16 cellular contexts compared by ENCODE assay signal in genomic region chr15:60774829-60775228, GRCh38.
A peak's percentile ranks its signal among the peaks of the same experiment; 100 is the strongest.
DNase-seq lines count a peak whose midpoint lies in the region; ATAC-seq lines count a peak whose summit lies in the region.
"Had no signal": no experiment of that assay in that cellular context is flagged by ENCODE, and none has a peak within 500 bp of the region (broad histone marks: within the 10 kb centered on the region; RNA-seq: fewer than 3 reads in every experiment).

No MANE protein-coding gene starts in this region.

- H3K4me3 Mint-ChIP-seq in activated CD4-positive, alpha-beta T cell treated with anti-CD3 and anti-CD28 coated beads for 36 hours, result no peak overlapping the region
- H3K4me3 Mint-ChIP-seq in activated CD4-positive, alpha-beta T cell treated with anti-CD3 and anti-CD28 coated beads, Interleukin-2, amount 10 ng/mL, durations not matched to agents 7 days and 5 days, result no peak overlapping the region
- H3K4me3 Mint-ChIP-seq in activated naive CD4-positive, alpha-beta T cell treated with anti-CD3 and anti-CD28 coated beads, Interleukin-2, amount 10 ng/mL, durations not matched to agents 7 days and 5 days, result no peak overlapping the region
- H3K4me3 Mint-ChIP-seq in T-cell, result no peak overlapping the region

- CTCF ChIA-PET in activated CD4-positive, alpha-beta T cell treated with anti-CD3 and anti-CD28 coated beads for 36 hours (lab: Charles Lee), result interaction anchor here (0.6 kb wide), 1 partner anchor 28 kb away, joined by 3 read pairs; no protein-coding TSS in a partner anchor
- CTCF ChIA-PET in activated CD4-positive, alpha-beta T cell treated with anti-CD3 and anti-CD28 coated beads, Interleukin-2, amount 10 ng/mL, durations not matched to agents 7 days and 5 days (lab: Charles Lee), result interaction anchor here (1.2 kb wide), 1 partner anchor 13 kb away, joined by 4 read pairs; no protein-coding TSS in a partner anchor
- CTCF ChIA-PET in activated naive CD4-positive, alpha-beta T cell treated with anti-CD3 and anti-CD28 coated beads, Interleukin-2, amount 10 ng/mL, durations not matched to agents 7 days and 5 days (lab: Charles Lee), result no interaction called here
- CTCF ChIA-PET in T-cell (lab: Charles Lee), result no interaction called here

- H3K9me3 Mint-ChIP-seq in activated CD4-positive, alpha-beta T cell treated with anti-CD3 and anti-CD28 coated beads for 36 hours (ENCODE audit: low read depth), result no peaks in the 10 kb centered on the region
- no peaks in the 10 kb centered on the region for H3K9me3 Mint-ChIP-seq in activated CD4-positive, alpha-beta T cell treated with anti-CD3 and anti-CD28 coated beads, Interleukin-2, amount 10 ng/mL, durations not matched to agents 7 days and 5 days
- H3K9me3 Mint-ChIP-seq in activated naive CD4-positive, alpha-beta T cell treated with anti-CD3 and anti-CD28 coated beads, Interleukin-2, amount 50 U/mL, for 72 hours, result peaks cover 0 to 7% of the 10 kb centered on the region in 2 donors
- H3K9me3 Mint-ChIP-seq in activated naive CD4-positive, alpha-beta T cell treated with anti-CD3 and anti-CD28 coated beads, Interleukin-2, amount 10 ng/mL, durations not matched to agents 7 days and 5 days, result no peaks in the 10 kb centered on the region
- H3K9me3 Mint-ChIP-seq in T-cell, result no peaks in the 10 kb centered on the region

- H3K4me1 Mint-ChIP-seq in activated CD4-positive, alpha-beta T cell treated with anti-CD3 and anti-CD28 coated beads for 36 hours, result peaks cover 68% of the 10 kb centered on the region
- H3K4me1 Mint-ChIP-seq in activated CD4-positive, alpha-beta T cell treated with anti-CD3 and anti-CD28 coated beads, Interleukin-2, amount 10 ng/mL, durations not matched to agents 7 days and 5 days, result peaks cover 4% of the 10 kb centered on the region
- peaks cover 19% of the 10 kb centered on the region for H3K4me1 Mint-ChIP-seq in activated naive CD4-positive, alpha-beta T cell treated with anti-CD3 and anti-CD28 coated beads, Interleukin-2, amount 10 ng/mL, durations not matched to agents 7 days and 5 days
- H3K4me1 Mint-ChIP-seq in T-cell, result peaks cover 13 to 45% (median 36%) of the 10 kb centered on the region in 3 donors

- ATAC-seq in activated CD4-positive, alpha-beta T cell treated with anti-CD3 and anti-CD28 coated beads for 36 hours, result peak; percentile 86
- ATAC-seq in activated naive CD4-positive, alpha-beta T cell treated with anti-CD3 and anti-CD28 coated beads, Interleukin-2, amount 50 U/mL, for 72 hours, result peak; percentile 88 to 94
- no peak for ATAC-seq in T-cell (replicated peaks in 1 of 4)

- intact Hi-C loops in activated CD4-positive, alpha-beta T cell treated with anti-CD3 and anti-CD28 coated beads for 36 hours (cut with DNase I, micrococcal nuclease), result loop anchor here (1.0 to 2.0 kb wide), 2 partner anchors 54 kb away; no protein-coding TSS in a partner anchor

- peak; percentile 46 for DNase-seq in activated CD4-positive, alpha-beta T cell treated with anti-CD3 and anti-CD28 coated beads for 36 hours
- no peak for DNase-seq in activated CD4-positive, alpha-beta T cell treated with anti-CD3 and anti-CD28 coated beads, Interleukin-2, amount 10 ng/mL, durations not matched to agents 7 days and 5 days
- DNase-seq in activated naive CD4-positive, alpha-beta T cell treated with anti-CD3 and anti-CD28 coated beads, Interleukin-2, amount 50 U/mL, for 72 hours (ENCODE audit: low spot score in 2 of 2), result no peak
- no peak for DNase-seq in activated naive CD4-positive, alpha-beta T cell treated with anti-CD3 and anti-CD28 coated beads, Interleukin-2, amount 10 ng/mL, durations not matched to agents 7 days and 5 days
- no peak for DNase-seq in T-cell
- peak; percentile 81 for DNase-seq in iris pigment epithelial cell (ENCODE audit: low read depth)
- DNase-seq in amygdala (lab: John Stamatoyannopoulos, UW), result no peak
- DNase-seq in effector CD8-positive, alpha-beta T cell (lab: John Stamatoyannopoulos, UW), result no peak
- DNase-seq: DND-41, IMR-90, Karpas-422, MM.1S, NCI-H1417, NCI-H1930, NCI-H69, RPMI8226 had no signal

- POLR2A ChIA-PET in activated CD4-positive, alpha-beta T cell treated with anti-CD3 and anti-CD28 coated beads for 36 hours (lab: Charles Lee), result no interaction called here
- POLR2A ChIA-PET in activated CD4-positive, alpha-beta T cell treated with anti-CD3 and anti-CD28 coated beads, Interleukin-2, amount 10 ng/mL, durations not matched to agents 7 days and 5 days (lab: Charles Lee), result no interaction called here
- POLR2A ChIA-PET in T-cell (lab: Charles Lee), result no interaction called here

- H3K27ac Mint-ChIP-seq in activated CD4-positive, alpha-beta T cell treated with anti-CD3 and anti-CD28 coated beads for 36 hours, result peak overlapping the region; percentile 53
- no peak overlapping the region for H3K27ac Mint-ChIP-seq in activated CD4-positive, alpha-beta T cell treated with anti-CD3 and anti-CD28 coated beads, Interleukin-2, amount 10 ng/mL, durations not matched to agents 7 days and 5 days
- H3K27ac Mint-ChIP-seq in activated naive CD4-positive, alpha-beta T cell treated with anti-CD3 and anti-CD28 coated beads, Interleukin-2, amount 50 U/mL, for 72 hours, result peak overlapping the region in 1 of 2 donors; percentile 97
- H3K27ac Mint-ChIP-seq in activated naive CD4-positive, alpha-beta T cell treated with anti-CD3 and anti-CD28 coated beads, Interleukin-2, amount 10 ng/mL, durations not matched to agents 7 days and 5 days, result no peak overlapping the region
- H3K27ac Mint-ChIP-seq in T-cell, result peak overlapping the region; percentile 5 to 46

- no peaks in the 10 kb centered on the region for H3K36me3 Mint-ChIP-seq in activated CD4-positive, alpha-beta T cell treated with anti-CD3 and anti-CD28 coated beads for 36 hours (ENCODE audit: low read depth)
- no peaks in the 10 kb centered on the region for H3K36me3 Mint-ChIP-seq in activated CD4-positive, alpha-beta T cell treated with anti-CD3 and anti-CD28 coated beads, Interleukin-2, amount 10 ng/mL, durations not matched to agents 7 days and 5 days (ENCODE audit: low read depth)
- peaks cover 0 to 33% of the 10 kb centered on the region in 2 donors for H3K36me3 Mint-ChIP-seq in activated naive CD4-positive, alpha-beta T cell treated with anti-CD3 and anti-CD28 coated beads, Interleukin-2, amount 50 U/mL, for 72 hours
- H3K36me3 Mint-ChIP-seq in activated naive CD4-positive, alpha-beta T cell treated with anti-CD3 and anti-CD28 coated beads, Interleukin-2, amount 10 ng/mL, durations not matched to agents 7 days and 5 days, result no peaks in the 10 kb centered on the region
- H3K36me3 Mint-ChIP-seq in T-cell, result no peaks in the 10 kb centered on the region

- H3K27me3 Mint-ChIP-seq in activated CD4-positive, alpha-beta T cell treated with anti-CD3 and anti-CD28 coated beads for 36 hours, result no peaks in the 10 kb centered on the region
- no peaks in the 10 kb centered on the region for H3K27me3 Mint-ChIP-seq in activated CD4-positive, alpha-beta T cell treated with anti-CD3 and anti-CD28 coated beads, Interleukin-2, amount 10 ng/mL, durations not matched to agents 7 days and 5 days
- no peaks in the 10 kb centered on the region for H3K27me3 Mint-ChIP-seq in activated naive CD4-positive, alpha-beta T cell treated with anti-CD3 and anti-CD28 coated beads, Interleukin-2, amount 10 ng/mL, durations not matched to agents 7 days and 5 days
- H3K27me3 Mint-ChIP-seq in T-cell, result peaks cover 0 to 3% of the 10 kb centered on the region in 2 donors

Comparison
In these comparisons a context has a peak if more than half of its experiments do, and no peak if none do; other contexts are left out.
1. DNase-seq: peak in activated CD4-positive, alpha-beta T cell treated with anti-CD3 and anti-CD28 coated beads for 36 hours (single experiment) and iris pigment epithelial cell (single experiment); none in activated CD4-positive, alpha-beta T cell treated with anti-CD3 and anti-CD28 coated beads, Interleukin-2, amount 10 ng/mL, durations not matched to agents 7 days and 5 days (single experiment), activated naive CD4-positive, alpha-beta T cell treated with anti-CD3 and anti-CD28 coated beads, Interleukin-2, amount 50 U/mL, for 72 hours (0 of 2), activated naive CD4-positive, alpha-beta T cell treated with anti-CD3 and anti-CD28 coated beads, Interleukin-2, amount 10 ng/mL, durations not matched to agents 7 days and 5 days (single experiment), T-cell (0 of 34), amygdala (0 of 56) and effector CD8-positive, alpha-beta T cell (single experiment).
2. H3K27ac Mint-ChIP-seq: peak in activated CD4-positive, alpha-beta T cell treated with anti-CD3 and anti-CD28 coated beads for 36 hours (single experiment) and T-cell (2 of 2); none in activated CD4-positive, alpha-beta T cell treated with anti-CD3 and anti-CD28 coated beads, Interleukin-2, amount 10 ng/mL, durations not matched to agents 7 days and 5 days (single experiment) and activated naive CD4-positive, alpha-beta T cell treated with anti-CD3 and anti-CD28 coated beads, Interleukin-2, amount 10 ng/mL, durations not matched to agents 7 days and 5 days (single experiment).
3. ATAC-seq: peak in activated CD4-positive, alpha-beta T cell treated with anti-CD3 and anti-CD28 coated beads for 36 hours (single experiment) and activated naive CD4-positive, alpha-beta T cell treated with anti-CD3 and anti-CD28 coated beads, Interleukin-2, amount 50 U/mL, for 72 hours (2 of 2); none in T-cell (0 of 4).
4. CTCF ChIA-PET loops: an anchor here in activated CD4-positive, alpha-beta T cell treated with anti-CD3 and anti-CD28 coated beads for 36 hours (0.6 kb wide) and activated CD4-positive, alpha-beta T cell treated with anti-CD3 and anti-CD28 coated beads, Interleukin-2, amount 10 ng/mL, durations not matched to agents 7 days and 5 days (1.2 kb wide); none called in activated naive CD4-positive, alpha-beta T cell treated with anti-CD3 and anti-CD28 coated beads, Interleukin-2, amount 10 ng/mL, durations not matched to agents 7 days and 5 days and T-cell.